Comparison of ENCODE assay signal across 10 cellular contexts in genomic region chr5:179866241-179867078, GRCh38. TPM values are rescaled to one million over a fixed set of nuclear protein-coding genes. Genes with fewer than 3 reads are reported as not detected.
DNase-seq lines count a peak whose midpoint lies in the region; ATAC-seq and TF ChIP-seq lines count a peak whose summit lies in the region.
"Had no signal": no experiment of that assay in that cellular context is flagged by ENCODE, and none has a peak within 500 bp of the region (broad histone marks: within the 10 kb centered on the region; RNA-seq: fewer than 3 reads in every experiment).

No MANE protein-coding gene starts in this region.

- peaks cover 7% of the 10 kb centered on the region for H3K4me1 ChIP-seq in RWPE2 (ENCODE audit: insufficient read depth, poor library complexity, severe bottlenecking)
- peaks cover 4% of the 10 kb centered on the region for H3K4me1 ChIP-seq in testis

- peak; percentile 11 for DNase-seq in left ventricle myocardium superior
- DNase-seq in cardiac septum (ENCODE audit: low spot score) = no peak
- DNase-seq in RWPE2 (ENCODE audit: low spot score) = no peak
- peak; percentile 44 for DNase-seq in superior temporal gyrus (ENCODE audit: extremely low spot score)
- no peak for DNase-seq in NCI-H1930 (lab: John Stamatoyannopoulos, UW)
- no peak for DNase-seq in testis
- no peak for DNase-seq in HFFc6
- DNase-seq: activated naive CD8-positive, alpha-beta T cell treated with anti-CD3 and anti-CD28 coated beads, Interleukin-2, amount 10 ng/mL, durations not matched to agents 7 days and 5 days; foreskin melanocyte had no signal

- no peaks in the 10 kb centered on the region for H3K27me3 ChIP-seq in RWPE2 (ENCODE audit: insufficient read depth, poor library complexity, severe bottlenecking)
- no peaks in the 10 kb centered on the region for H3K27me3 ChIP-seq in testis

- H3K36me3 ChIP-seq in RWPE2 (ENCODE audit: low read depth) (peaks cover 44% of the 10 kb centered on the region), testis (ENCODE audit: low read depth, missing control alignments) (no peaks in the 10 kb centered on the region)

- TF ChIP-seq CTCF in RWPE2 (IDR thresholded peaks at IDR 0.05; ENCODE audit: poor library complexity, severe bottlenecking) = peak; percentile 11
- TF ChIP-seq CTCF in testis (IDR thresholded peaks at IDR 0.05) = peak in 1 of 3 experiments; percentile 13
- no peak; the same call in 1 of the 2 replicates for TF ChIP-seq CTCF in HFFc6 (IDR thresholded peaks at IDR 0.05)

- H3K4me3 ChIP-seq in RWPE2 (ENCODE audit: severe bottlenecking) (no peak overlapping the region), testis (no peak overlapping the region)

- TF ChIP-seq POLR2A in testis (IDR thresholded peaks at IDR 0.05) = no peak

- H3K27ac ChIP-seq in RWPE2 (ENCODE audit: poor library complexity, severe bottlenecking) (peak overlapping the region; percentile 12), testis (no peak overlapping the region)

- H3K4me1 Mint-ChIP-seq in HFFc6 (ENCODE audit: low read depth) = no peaks in the 10 kb centered on the region
- H3K4me1 Mint-ChIP-seq: activated naive CD8-positive, alpha-beta T cell treated with anti-CD3 and anti-CD28 coated beads, Interleukin-2, amount 10 ng/mL, durations not matched to agents 7 days and 5 days had no signal

- no peak overlapping the region for H3K27ac Mint-ChIP-seq in HFFc6
- H3K27ac Mint-ChIP-seq: activated naive CD8-positive, alpha-beta T cell treated with anti-CD3 and anti-CD28 coated beads, Interleukin-2, amount 10 ng/mL, durations not matched to agents 7 days and 5 days had no signal

- H3K9me3 ChIP-seq in RWPE2 (ENCODE audit: severe bottlenecking) = no peaks in the 10 kb centered on the region
- no peaks in the 10 kb centered on the region for H3K9me3 ChIP-seq in testis

- H3K36me3 Mint-ChIP-seq in HFFc6 (ENCODE audit: low read depth) = peaks cover 50% of the 10 kb centered on the region

- H3K4me3 Mint-ChIP-seq in HFFc6 = no peak overlapping the region
- H3K4me3 Mint-ChIP-seq: activated naive CD8-positive, alpha-beta T cell treated with anti-CD3 and anti-CD28 coated beads, Interleukin-2, amount 10 ng/mL, durations not matched to agents 7 days and 5 days had no signal

- WGBS in testis, 2 donors = 87 to 90% methylated on average over 14 to 21 of the region's 21 CpGs

- intact Hi-C loops in left ventricle myocardium superior (cut with micrococcal nuclease) = no loop called here
- intact Hi-C loops in cardiac septum (cut with DNase I) = loop anchor here (2.0 kb wide), 1 partner anchor 40 kb away; the partner anchor contains the start of gene TBC1D9B
- intact Hi-C loops in testis (cut with DNase I; ENCODE audit: low total_unique reads) = no loop called here

- H3K27me3 Mint-ChIP-seq in HFFc6 (ENCODE audit: insufficient read depth) = peaks cover 2% of the 10 kb centered on the region
- H3K27me3 Mint-ChIP-seq: activated naive CD8-positive, alpha-beta T cell treated with anti-CD3 and anti-CD28 coated beads, Interleukin-2, amount 10 ng/mL, durations not matched to agents 7 days and 5 days had no signal

- no peaks in the 10 kb centered on the region for H3K9me3 Mint-ChIP-seq in HFFc6
- H3K9me3 Mint-ChIP-seq: activated naive CD8-positive, alpha-beta T cell treated with anti-CD3 and anti-CD28 coated beads, Interleukin-2, amount 10 ng/mL, durations not matched to agents 7 days and 5 days had no signal

- no peak for ATAC-seq in left ventricle myocardium superior
- peak; percentile 5; the same call in 2 of the 3 replicates for ATAC-seq in RWPE2 (ENCODE audit: low read depth)
- peak; percentile 4 for ATAC-seq in esophagus mucosa

RNA-seq across cellular contexts. Expression of gene MRNIP, which starts 7.8 kb away (rescaled TPM):
- total RNA-seq in left ventricle myocardium superior (14.8 TPM), cardiac septum (15.3 TPM), esophagus mucosa (8.3 TPM), testis (10 to 100 TPM; 58.7 to 61.4 TPM)
- 34.9 TPM for polyA plus RNA-seq in testis (ENCODE audit: insufficient read depth, low read depth, low replicate concordance)
- 10 to 100 TPM in 3 of 6 experiments, 1 to 10 TPM in 3; 8.2 to 13.5 (median 9.9) TPM for total RNA-seq in HFFc6 (2021; fragmentation: NEBNext Ultra II Directional; extraction: Animal tissue kit (Norgen Biotek cat#: 25700))

RNA-seq across cellular contexts. Expression of gene TBC1D9B, which starts 41.2 kb away (rescaled TPM):
- total RNA-seq in left ventricle myocardium superior (37.1 TPM), cardiac septum (41.3 TPM), esophagus mucosa (66.3 TPM), testis (100 to 1,000 TPM; 122 to 134 TPM)
- polyA plus RNA-seq in testis (ENCODE audit: insufficient read depth, low read depth, low replicate concordance) = 76.1 TPM
- total RNA-seq in HFFc6 (2021; fragmentation: NEBNext Ultra II Directional; extraction: Animal tissue kit (Norgen Biotek cat#: 25700)) = 10 to 100 TPM; 64.6 to 90.7 (median 73.4) TPM

RNA-seq across cellular contexts. Expression of gene SQSTM1, which starts 45.8 kb away (rescaled TPM):
- total RNA-seq in left ventricle myocardium superior = 434 TPM
- 372 TPM for total RNA-seq in cardiac septum
- 126 TPM for total RNA-seq in esophagus mucosa
- total RNA-seq in testis = 100 to 1,000 TPM; 192 to 255 TPM
- 165 TPM for polyA plus RNA-seq in testis (ENCODE audit: insufficient read depth, low read depth, low replicate concordance)
- total RNA-seq in HFFc6 (2021; fragmentation: NEBNext Ultra II Directional; extraction: Animal tissue kit (Norgen Biotek cat#: 25700)) = 100 to 1,000 TPM; 188 to 282 (median 280) TPM

RNA-seq across cellular contexts. Expression of gene MGAT4B, which starts 59.8 kb away (rescaled TPM):
- 110 TPM for total RNA-seq in left ventricle myocardium superior
- 160 TPM for total RNA-seq in cardiac septum
- 72.1 TPM for total RNA-seq in esophagus mucosa
- total RNA-seq in testis = 100 to 1,000 TPM; 149 to 152 TPM
- polyA plus RNA-seq in testis (ENCODE audit: insufficient read depth, low read depth, low replicate concordance) = 67.9 TPM
- total RNA-seq in HFFc6 (2021; fragmentation: NEBNext Ultra II Directional; extraction: Animal tissue kit (Norgen Biotek cat#: 25700)) = 100 to 1,000 TPM; 129 to 166 (median 148) TPM

Comparison
In these comparisons a context has a peak if more than half of its experiments do, and no peak if none do; other contexts are left out.
1. DNase-seq: peak in left ventricle myocardium superior (single experiment) and superior temporal gyrus (single experiment); none in cardiac septum (single experiment), RWPE2 (single experiment), NCI-H1930 (0 of 2), testis (single experiment) and HFFc6 (single experiment).